18 cellular contexts compared by ENCODE assay signal in the genomic region with DNA sequence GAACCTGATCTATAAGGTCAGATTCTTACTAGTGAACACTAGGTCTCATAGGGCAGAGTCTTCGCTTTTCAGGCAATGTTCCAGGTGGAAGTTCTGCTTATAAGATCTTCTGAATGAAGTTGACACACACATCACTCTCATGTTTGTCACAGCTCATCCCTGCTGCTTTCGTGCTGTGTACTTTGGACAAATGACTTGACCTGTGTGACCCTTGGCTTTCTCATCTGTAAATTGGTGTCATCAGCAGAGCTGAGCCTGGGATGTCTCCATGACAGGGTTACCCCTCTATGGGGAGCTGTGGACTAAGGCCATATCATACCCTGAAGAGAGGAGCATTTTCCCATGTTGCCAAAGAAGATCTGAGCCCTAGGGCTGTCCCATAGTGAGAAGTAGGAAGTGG.
"Had no signal": no experiment of that assay in that cellular context is flagged by ENCODE, and none has a peak within 500 bp of the region (broad histone marks: within the 10 kb centered on the region; RNA-seq: fewer than 3 reads in every experiment).

No MANE protein-coding gene starts in this region.

- H3K27ac Mint-ChIP-seq: memory B cell had no signal

- H3K4me3 ChIP-seq: esophagus squamous epithelium, gastroesophageal sphincter, lower lobe of right lung, suprapubic skin, thyroid gland, upper lobe of left lung, vagina had no signal

- H3K9me3 Mint-ChIP-seq: memory B cell; natural killer cell treated with Interleukin-12 subunit alpha and Interleukin-12 subunit beta and Interleukin-15 and Interleukin-18, amount 100 ng/mL, for 72 hours had no signal

- H3K4me3 Mint-ChIP-seq: memory B cell; natural killer cell treated with Interleukin-12 subunit alpha and Interleukin-12 subunit beta and Interleukin-15 and Interleukin-18, amount 100 ng/mL, for 72 hours had no signal

- H3K9me3 ChIP-seq: esophagus squamous epithelium, gastroesophageal sphincter, lower lobe of right lung, suprapubic skin, thyroid gland, upper lobe of left lung, vagina had no signal

- H3K27me3 Mint-ChIP-seq: memory B cell; natural killer cell treated with Interleukin-12 subunit alpha and Interleukin-12 subunit beta and Interleukin-15 and Interleukin-18, amount 100 ng/mL, for 72 hours had no signal

- H3K27ac ChIP-seq: esophagus squamous epithelium, gastroesophageal sphincter, lower lobe of right lung, suprapubic skin, thyroid gland, vagina had no signal

- H3K27me3 ChIP-seq: esophagus squamous epithelium, gastroesophageal sphincter, suprapubic skin, thyroid gland, upper lobe of left lung, vagina had no signal

- DNase-seq: dermis blood vessel endothelial cell; esophagus squamous epithelium; foreskin fibroblast; glutamatergic neuron; islet precursor cell; lower lobe of right lung; midbrain; small intestine; stimulated activated CD4-positive, alpha-beta T cell treated with anti-CD3 and anti-CD28 coated beads, Interleukin-2, amount 100 ng/mL, for 48 hours; stimulated activated naive CD8-positive, alpha-beta T cell treated with anti-CD3 and anti-CD28 coated beads, Interleukin-15, Interleukin-2, amounts not matched to agents 100 U/mL and 50 U/mL, for 24 hours; thyroid gland; upper lobe of left lung had no signal

- ATAC-seq: gastroesophageal sphincter; left lobe of liver; lower lobe of right lung; natural killer cell treated with Interleukin-12 subunit alpha and Interleukin-12 subunit beta and Interleukin-15 and Interleukin-18, amount 100 ng/mL, for 72 hours; stimulated activated naive CD8-positive, alpha-beta T cell treated with anti-CD3 and anti-CD28 coated beads, Interleukin-15, Interleukin-2, amounts not matched to agents 100 U/mL and 50 U/mL, for 24 hours had no signal
